ENCODE assay signal across 8 cellular contexts in genomic region chr3:187027531-187027936, GRCh38.
DNase-seq lines count a peak whose midpoint lies in the region; ATAC-seq, FAIRE-seq and TF ChIP-seq lines count a peak whose summit lies in the region.

No MANE protein-coding gene starts in this region.

- DNase-seq in CD1c-positive myeloid dendritic cell (ENCODE audit: extremely low spot score) = peak; percentile 52
- DNase-seq in activated CD8-positive, alpha-beta T cell treated with anti-CD3 and anti-CD28 coated beads, Interleukin-2, amount 10 ng/mL, durations not matched to agents 7 days and 5 days = peak; percentile 85
- no peak for DNase-seq in HTR-8/SVneo (ENCODE audit: insufficient read length, low spot score)
- no peak for DNase-seq in DMS153 treated with DMSO at 0.1 percent for 48 hours (lab: John Stamatoyannopoulos, UW; ENCODE audit: unreplicated experiment)
- no peak for DNase-seq in hepatocyte (ENCODE audit: low spot score)
- no peak for DNase-seq in upper lobe of right lung

- peak overlapping the region; percentile 76 for H3K4me3 Mint-ChIP-seq in activated CD8-positive, alpha-beta T cell treated with anti-CD3 and anti-CD28 coated beads, Interleukin-2, amount 10 ng/mL, durations not matched to agents 7 days and 5 days

- H3K27ac ChIP-seq in hepatocyte (no peak overlapping the region), upper lobe of right lung (no peak overlapping the region)

- H3K4me1 ChIP-seq in mononuclear cell (ENCODE audit: insufficient read depth, low read length) (peaks cover 82% of the 10 kb centered on the region), hepatocyte (ENCODE audit: insufficient read depth) (no peaks in the 10 kb centered on the region), upper lobe of right lung (peaks cover 36% of the 10 kb centered on the region)

- TF ChIP-seq CTCF in hepatocyte (IDR thresholded peaks at IDR 0.05; ENCODE audit: poor library complexity) (no peak), upper lobe of right lung (IDR thresholded peaks at IDR 0.05) (no peak)

- H3K27me3 Mint-ChIP-seq in activated CD8-positive, alpha-beta T cell treated with anti-CD3 and anti-CD28 coated beads, Interleukin-2, amount 10 ng/mL, durations not matched to agents 7 days and 5 days (ENCODE audit: low read depth) = no peaks in the 10 kb centered on the region

- FAIRE-seq in HTR-8/SVneo (lab: Jason Lieb, UNC) = no peak

- WGBS in hepatocyte (ENCODE audit: low lambda C conversion rate, missing lambda C conversion rate) = 69% methylated on average over 7 of the region's 7 CpGs

- intact Hi-C loops in upper lobe of right lung (cut with DNase I) = no loop called here

- H3K9me3 Mint-ChIP-seq in activated CD8-positive, alpha-beta T cell treated with anti-CD3 and anti-CD28 coated beads, Interleukin-2, amount 10 ng/mL, durations not matched to agents 7 days and 5 days (ENCODE audit: insufficient read depth) = peaks cover 5% of the 10 kb centered on the region

- peaks cover 68% of the 10 kb centered on the region for H3K4me1 Mint-ChIP-seq in activated CD8-positive, alpha-beta T cell treated with anti-CD3 and anti-CD28 coated beads, Interleukin-2, amount 10 ng/mL, durations not matched to agents 7 days and 5 days (ENCODE audit: low read depth)

- H3K36me3 ChIP-seq in hepatocyte (replicated peaks; ENCODE audit: insufficient read depth, low read depth) = no peaks in the 10 kb centered on the region
- no peaks in the 10 kb centered on the region for H3K36me3 ChIP-seq in upper lobe of right lung

- peak overlapping the region; percentile 90 for H3K27ac Mint-ChIP-seq in activated CD8-positive, alpha-beta T cell treated with anti-CD3 and anti-CD28 coated beads, Interleukin-2, amount 10 ng/mL, durations not matched to agents 7 days and 5 days

- H3K79me2 ChIP-seq in hepatocyte = peaks cover 3% of the 10 kb centered on the region

- POLR2A ChIA-PET in activated CD8-positive, alpha-beta T cell treated with anti-CD3 and anti-CD28 coated beads, Interleukin-2, amount 10 ng/mL, durations not matched to agents 7 days and 5 days (lab: Charles Lee) = interaction anchor here (0.6 to 7.0 kb wide), 14 partner anchors 10 to 243 kb away, joined by 3 to 69 read pairs (median 6); partner anchors contain the start of genes EIF4A2 and RPL39L

- H3K9me2 ChIP-seq in hepatocyte (replicated peaks; ENCODE audit: insufficient read depth) = no peaks in the 10 kb centered on the region

- H4K20me1 ChIP-seq in hepatocyte (ENCODE audit: insufficient read depth, poor library complexity, severe bottlenecking) = no peaks in the 10 kb centered on the region

- no peak overlapping the region for H2AFZ ChIP-seq in hepatocyte

- H3K27me3 ChIP-seq in mononuclear cell (ENCODE audit: insufficient read depth, low read length) = no peaks in the 10 kb centered on the region
- H3K27me3 ChIP-seq in hepatocyte = no peaks in the 10 kb centered on the region
- no peaks in the 10 kb centered on the region for H3K27me3 ChIP-seq in upper lobe of right lung

- CTCF ChIA-PET in activated CD8-positive, alpha-beta T cell treated with anti-CD3 and anti-CD28 coated beads, Interleukin-2, amount 10 ng/mL, durations not matched to agents 7 days and 5 days (lab: Charles Lee) = interaction anchor here (0.6 to 4.0 kb wide), 25 partner anchors 8 to 1474 kb away, joined by 3 to 30 read pairs (median 6); partner anchors contain the start of gene RPL39L

- H3K4me3 ChIP-seq in mononuclear cell (ENCODE audit: low read length) (peak overlapping the region; percentile 31), hepatocyte (no peak overlapping the region), upper lobe of right lung (no peak overlapping the region)

- H3K36me3 Mint-ChIP-seq in activated CD8-positive, alpha-beta T cell treated with anti-CD3 and anti-CD28 coated beads, Interleukin-2, amount 10 ng/mL, durations not matched to agents 7 days and 5 days (ENCODE audit: low read depth) = peaks cover 57% of the 10 kb centered on the region

- H3K9me3 ChIP-seq in mononuclear cell (ENCODE audit: low read depth, low read length) = no peaks in the 10 kb centered on the region
- H3K9me3 ChIP-seq in hepatocyte (ENCODE audit: low read depth) = no peaks in the 10 kb centered on the region
- no peaks in the 10 kb centered on the region for H3K9me3 ChIP-seq in upper lobe of right lung

- ATAC-seq in HG02798 (IDR thresholded peaks at IDR 0.05; ENCODE audit: poor library complexity, unreplicated experiment) (peak; percentile 35), upper lobe of right lung (no peak)
- ATAC-seq in activated CD8-positive, alpha-beta T cell treated with anti-CD3 and anti-CD28 coated beads, Interleukin-2, amount 10 ng/mL, durations not matched to agents 7 days and 5 days = peak; percentile 75

- H3K4me2 ChIP-seq in hepatocyte = no peak overlapping the region

Comparison
In these comparisons a context has a peak if more than half of its experiments do, and no peak if none do; other contexts are left out.
1. DNase-seq: peak in CD1c-positive myeloid dendritic cell (single experiment) and activated CD8-positive, alpha-beta T cell treated with anti-CD3 and anti-CD28 coated beads, Interleukin-2, amount 10 ng/mL, durations not matched to agents 7 days and 5 days (single experiment); none in HTR-8/SVneo (single experiment), DMS153 treated with DMSO at 0.1 percent for 48 hours (single experiment), hepatocyte (single experiment) and upper lobe of right lung (single experiment).